ENCODE assay signal across 13 cellular contexts in the genomic region with DNA sequence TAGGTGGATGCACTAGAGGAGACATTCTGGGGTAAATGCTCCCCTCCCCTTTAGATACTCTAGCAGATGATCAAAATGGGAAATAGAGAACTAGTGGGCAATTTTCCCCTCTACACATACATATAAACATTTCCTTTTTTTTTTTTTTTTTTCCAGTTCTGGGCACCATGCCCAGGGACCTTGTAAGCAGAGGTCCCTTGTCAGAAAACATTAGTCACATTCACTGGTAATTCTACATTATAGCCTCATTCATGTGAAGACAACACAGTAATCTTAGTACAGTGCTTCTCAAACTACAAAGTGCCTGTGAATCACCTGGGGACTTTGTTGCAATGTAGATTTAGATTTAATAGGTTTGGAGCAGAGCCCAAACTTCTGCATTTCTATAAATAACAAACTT.
DNase-seq lines count a peak whose midpoint lies in the region; ATAC-seq, FAIRE-seq and TF ChIP-seq lines count a peak whose summit lies in the region.
"Had no signal": no experiment of that assay in that cellular context is flagged by ENCODE, and none has a peak within 500 bp of the region (broad histone marks: within the 10 kb centered on the region; RNA-seq: fewer than 3 reads in every experiment).

No MANE protein-coding gene starts in this region.

- intact Hi-C loops in ascending aorta (cut with DNase I) (loop anchor here (1.0 kb wide), 2 partner anchors 14 to 45 kb away; no protein-coding TSS in a partner anchor), prostate gland (cut with DNase I) (no loop called here), transverse colon (cut with DNase I; ENCODE audit: low total_unique reads) (no loop called here)

- peak overlapping the region; percentile 64 to 71 for H3K27ac ChIP-seq in ascending aorta
- H3K27ac ChIP-seq in prostate gland = no peak overlapping the region
- no peak overlapping the region for H3K27ac ChIP-seq in transverse colon
- H3K27ac ChIP-seq: hepatocyte, Peyer's patch had no signal

- ATAC-seq in HG03045 (IDR thresholded peaks at IDR 0.05; ENCODE audit: unreplicated experiment) (no peak), HG02970 (IDR thresholded peaks at IDR 0.05; ENCODE audit: low FRiP score, unreplicated experiment) (no peak)

- no peaks in the 10 kb centered on the region for H3K27me3 ChIP-seq in ascending aorta
- H3K27me3 ChIP-seq in prostate gland (replicated peaks; ENCODE audit: insufficient read depth) = no peaks in the 10 kb centered on the region
- H3K27me3 ChIP-seq in transverse colon = no peaks in the 10 kb centered on the region
- H3K27me3 ChIP-seq: hepatocyte, Peyer's patch had no signal

- FAIRE-seq in islet of Langerhans (lab: Jason Lieb, UNC) = peak; percentile 76
- FAIRE-seq: HTR-8/SVneo had no signal

- no peak for TF ChIP-seq EP300 in transverse colon (IDR thresholded peaks at IDR 0.05; ENCODE audit: low read depth)

- H3K36me3 ChIP-seq in ascending aorta (peaks cover 2 to 7% of the 10 kb centered on the region in 2 donors), prostate gland (no peaks in the 10 kb centered on the region), transverse colon (peaks cover 0 to 32% (median 16%) of the 10 kb centered on the region in 4 donors)

- H3K9me3 ChIP-seq in ascending aorta (no peaks in the 10 kb centered on the region), prostate gland (no peaks in the 10 kb centered on the region), transverse colon (no peaks in the 10 kb centered on the region)
- H3K9me3 ChIP-seq: Peyer's patch had no signal

- in situ Hi-C loops in transverse colon (cut with MboI; ENCODE audit: low pct_ligation_motif_present in 1 of 4, low pct_unique_long_range_greater_than_20kb in 1 of 4, low sequenced_read_pairs in 3 of 4) = no loop called here

- H3K4me1 ChIP-seq in ascending aorta = peaks cover 9 to 30% of the 10 kb centered on the region in 2 donors
- no peaks in the 10 kb centered on the region for H3K4me1 ChIP-seq in prostate gland (replicated peaks)
- peaks cover 3 to 9% (median 7%) of the 10 kb centered on the region in 4 donors for H3K4me1 ChIP-seq in transverse colon

- DNase-seq in AG09319 (ENCODE audit: extremely low read depth, low read depth) (peak; percentile 41), HS-27A (ENCODE audit: low read depth) (peak; percentile 48), ascending aorta (ENCODE audit: low spot score in 2 of 2) (no peak), prostate gland (ENCODE audit: low spot score) (no peak), transverse colon (no peak)
- DNase-seq: activated CD8-positive, alpha-beta memory T cell treated with anti-CD3 and anti-CD28 coated beads, Interleukin-2, amount 50 U/mL, for 4 hours; Peyer's patch; stimulated activated CD8-positive, alpha-beta memory T cell treated with anti-CD3 and anti-CD28 coated beads, Interleukin-4, amount 100 ng/mL, for 48 hours had no signal

- TF ChIP-seq POLR2A in prostate gland (IDR thresholded peaks at IDR 0.05) = no peak
- TF ChIP-seq POLR2A in transverse colon (IDR thresholded peaks at IDR 0.05) = no peak

- peak overlapping the region in 1 of 2 donors; percentile 3 for H3K4me3 ChIP-seq in ascending aorta
- no peak overlapping the region for H3K4me3 ChIP-seq in prostate gland
- H3K4me3 ChIP-seq in transverse colon = no peak overlapping the region
- H3K4me3 ChIP-seq: hepatocyte, Peyer's patch had no signal

- TF ChIP-seq CTCF in AG09319 (IDR thresholded peaks at IDR 0.05; ENCODE audit: low read depth, low read length) (no peak), ascending aorta (IDR thresholded peaks at IDR 0.05) (no peak), prostate gland (IDR thresholded peaks at IDR 0.05) (no peak), transverse colon (IDR thresholded peaks at IDR 0.05) (no peak)

Comparison
In these comparisons a context has a peak if more than half of its experiments do, and no peak if none do; other contexts are left out.
1. DNase-seq: peak in AG09319 (single experiment) and HS-27A (single experiment); none in ascending aorta (0 of 2), prostate gland (single experiment) and transverse colon (single experiment).
2. H3K27ac ChIP-seq: peak in ascending aorta (2 of 2); none in prostate gland (0 of 2) and transverse colon (0 of 4).